In genomic region chr2:41836944-41837343, GRCh38 we compare ENCODE assay signal across 1 cellular context.
TF ChIP-seq lines count a peak whose summit lies in the region.

No MANE protein-coding gene starts in this region.

TF ChIP-seq in HepG2, 621 proteins besides CTCF, POLR2A, EP300 and RAD21 (continued from another document and continues in another):
- TF ChIP-seq ZNF879 (CRISPR knock-in tag; IDR thresholded peaks at IDR 0.05), result no peak
- no peak for TF ChIP-seq HNRNPL (IDR thresholded peaks at IDR 0.05; ENCODE audit: low read depth, low read length)
- TF ChIP-seq KLF11 (CRISPR knock-in tag; IDR thresholded peaks at IDR 0.05), result peak; percentile 90; the same call in 1 of the 2 replicates
- peak; percentile 25; the same call in 1 of the 2 replicates for TF ChIP-seq ZBTB20 (CRISPR knock-in tag; IDR thresholded peaks at IDR 0.05; ENCODE audit: borderline replicate concordance, low read depth)
- TF ChIP-seq ZNF747 (CRISPR knock-in tag; IDR thresholded peaks at IDR 0.05; ENCODE audit: borderline replicate concordance), result no peak
- TF ChIP-seq TOPORS (CRISPR knock-in tag; IDR thresholded peaks at IDR 0.05), result no peak
- 0 out of 2 replicates have a peak, but pooled peaks have one; percentile 25 for TF ChIP-seq ZNF253 (CRISPR knock-in tag; IDR thresholded peaks at IDR 0.05; ENCODE audit: borderline replicate concordance)
- no peak for TF ChIP-seq SMYD3 (CRISPR knock-in tag; IDR thresholded peaks at IDR 0.05)
- no peak for TF ChIP-seq PLSCR1 (CRISPR knock-in tag; IDR thresholded peaks at IDR 0.05; ENCODE audit: borderline replicate concordance)
- TF ChIP-seq SNRNP70 (IDR thresholded peaks at IDR 0.05; ENCODE audit: low read depth, low read length), result no peak
- no peak for TF ChIP-seq NPAS2 (CRISPR knock-in tag; IDR thresholded peaks at IDR 0.05; ENCODE audit: borderline replicate concordance)
- TF ChIP-seq MBD4 (IDR thresholded peaks at IDR 0.05; ENCODE audit: borderline replicate concordance, low read length), result no peak
- no peak; the same call in 1 of the 2 replicates for TF ChIP-seq GABPB1 (CRISPR knock-in tag; IDR thresholded peaks at IDR 0.05)
- no peak for TF ChIP-seq PAX8 (CRISPR knock-in tag; IDR thresholded peaks at IDR 0.05; ENCODE audit: borderline replicate concordance)
- no peak for TF ChIP-seq PHF20 (CRISPR knock-in tag; IDR thresholded peaks at IDR 0.05)
- TF ChIP-seq ZBTB44 (CRISPR knock-in tag; IDR thresholded peaks at IDR 0.05), result peak; percentile 98; the same call in 1 of the 2 replicates
- TF ChIP-seq MYNN (CRISPR knock-in tag; IDR thresholded peaks at IDR 0.05; ENCODE audit: low read depth), result no peak
- no peak for TF ChIP-seq MYC (CRISPR knock-in tag; IDR thresholded peaks at IDR 0.05; ENCODE audit: borderline replicate concordance)
- TF ChIP-seq ZNF260 (CRISPR knock-in tag; IDR thresholded peaks at IDR 0.05; ENCODE audit: borderline replicate concordance, low read depth), result no peak
- TF ChIP-seq MIER2 (CRISPR knock-in tag; IDR thresholded peaks at IDR 0.05), result peak; percentile 99
- no peak for TF ChIP-seq GABPA (IDR thresholded peaks at IDR 0.05; ENCODE audit: low read depth, low read length)
- peak; percentile 32; the same call in 1 of the 2 replicates for TF ChIP-seq GABPA (CRISPR knock-in tag; IDR thresholded peaks at IDR 0.05; ENCODE audit: low read depth)
- no peak for TF ChIP-seq PBX3 (CRISPR knock-in tag; IDR thresholded peaks at IDR 0.05; ENCODE audit: borderline replicate concordance)
- no peak for TF ChIP-seq NR0B2 (CRISPR knock-in tag; IDR thresholded peaks at IDR 0.05)
- TF ChIP-seq CEBPG (CRISPR knock-in tag; IDR thresholded peaks at IDR 0.05), result no peak
- TF ChIP-seq CHD2 (IDR thresholded peaks at IDR 0.05; ENCODE audit: low read depth, low read length), result no peak
- no peak for TF ChIP-seq KLF9 (CRISPR knock-in tag; IDR thresholded peaks at IDR 0.05; ENCODE audit: low read depth)
- no peak for TF ChIP-seq BHLHE40 (IDR thresholded peaks at IDR 0.05; ENCODE audit: low read length)
- TF ChIP-seq ZNF83 (CRISPR knock-in tag; IDR thresholded peaks at IDR 0.05; ENCODE audit: borderline replicate concordance), result no peak
- no peak for TF ChIP-seq CREB3 (CRISPR knock-in tag; IDR thresholded peaks at IDR 0.05)
- no peak for TF ChIP-seq CSRNP1 (CRISPR knock-in tag; IDR thresholded peaks at IDR 0.05)
- peak; percentile 86 for TF ChIP-seq TFE3 (CRISPR knock-in tag; IDR thresholded peaks at IDR 0.05)
- TF ChIP-seq SNAI1 (CRISPR knock-in tag; IDR thresholded peaks at IDR 0.05; ENCODE audit: borderline replicate concordance), result peak; percentile 58; the same call in 1 of the 2 replicates
- no peak for TF ChIP-seq ZNF672 (CRISPR knock-in tag; IDR thresholded peaks at IDR 0.05)
- TF ChIP-seq TCF7 (IDR thresholded peaks at IDR 0.05; ENCODE audit: low read depth), result no peak
- TF ChIP-seq SMAD3 (CRISPR knock-in tag; IDR thresholded peaks at IDR 0.05), result peak; percentile 96
- TF ChIP-seq HNRNPH1 (optimal IDR thresholded peaks at IDR 0.05; ENCODE audit: low read depth, low read length), result no peak
- TF ChIP-seq MIER3 (CRISPR knock-in tag; IDR thresholded peaks at IDR 0.05; ENCODE audit: borderline replicate concordance), result no peak; the same call in 1 of the 2 replicates
- no peak for TF ChIP-seq SP2 (CRISPR knock-in tag; IDR thresholded peaks at IDR 0.05)
- no peak for TF ChIP-seq MAFF (IDR thresholded peaks at IDR 0.05; ENCODE audit: low read depth, low read length)
- TF ChIP-seq MXD1 (CRISPR knock-in tag; IDR thresholded peaks at IDR 0.05), result peak; percentile 58; the same call in 1 of the 2 replicates
- no peak for TF ChIP-seq U2AF1 (optimal IDR thresholded peaks at IDR 0.05; ENCODE audit: low read depth, low read length)
- peak; percentile 68 for TF ChIP-seq ZNF781 (CRISPR knock-in tag; IDR thresholded peaks at IDR 0.05; ENCODE audit: borderline replicate concordance, not compliant biosample characterization)
- TF ChIP-seq TERF1 (CRISPR knock-in tag; IDR thresholded peaks at IDR 0.05), result no peak
- TF ChIP-seq NFATC3 (CRISPR knock-in tag; IDR thresholded peaks at IDR 0.05), result no peak
- TF ChIP-seq USF2 (IDR thresholded peaks at IDR 0.05; ENCODE audit: low read depth, low read length), result no peak
- TF ChIP-seq USF2 (CRISPR knock-in tag; IDR thresholded peaks at IDR 0.05; ENCODE audit: borderline replicate concordance), result no peak
- no peak for TF ChIP-seq ATF1 (CRISPR knock-in tag; IDR thresholded peaks at IDR 0.05)
- TF ChIP-seq MAFG (CRISPR knock-in tag; IDR thresholded peaks at IDR 0.05), result no peak
- no peak for TF ChIP-seq ZFY (CRISPR knock-in tag; IDR thresholded peaks at IDR 0.05)
- TF ChIP-seq AKAP8 (CRISPR knock-in tag; IDR thresholded peaks at IDR 0.05), result no peak
- peak; percentile 86 for TF ChIP-seq HES4 (CRISPR knock-in tag; IDR thresholded peaks at IDR 0.05; ENCODE audit: borderline replicate concordance)
- TF ChIP-seq ATF5 (CRISPR knock-in tag; IDR thresholded peaks at IDR 0.05; ENCODE audit: low read depth), result no peak
- TF ChIP-seq CSRNP2 (CRISPR knock-in tag; conservative IDR thresholded peaks at IDR 0.05; ENCODE audit: low read depth), result no peak
- peak; percentile 89 for TF ChIP-seq NKX3-1 (CRISPR knock-in tag; IDR thresholded peaks at IDR 0.05)
- TF ChIP-seq FOXK1 (CRISPR knock-in tag; IDR thresholded peaks at IDR 0.05; ENCODE audit: borderline replicate concordance, low read depth), result peak; percentile 83; the same call in 1 of the 2 replicates
